ENCODE assay signal across 8 cellular contexts in the genomic region with DNA sequence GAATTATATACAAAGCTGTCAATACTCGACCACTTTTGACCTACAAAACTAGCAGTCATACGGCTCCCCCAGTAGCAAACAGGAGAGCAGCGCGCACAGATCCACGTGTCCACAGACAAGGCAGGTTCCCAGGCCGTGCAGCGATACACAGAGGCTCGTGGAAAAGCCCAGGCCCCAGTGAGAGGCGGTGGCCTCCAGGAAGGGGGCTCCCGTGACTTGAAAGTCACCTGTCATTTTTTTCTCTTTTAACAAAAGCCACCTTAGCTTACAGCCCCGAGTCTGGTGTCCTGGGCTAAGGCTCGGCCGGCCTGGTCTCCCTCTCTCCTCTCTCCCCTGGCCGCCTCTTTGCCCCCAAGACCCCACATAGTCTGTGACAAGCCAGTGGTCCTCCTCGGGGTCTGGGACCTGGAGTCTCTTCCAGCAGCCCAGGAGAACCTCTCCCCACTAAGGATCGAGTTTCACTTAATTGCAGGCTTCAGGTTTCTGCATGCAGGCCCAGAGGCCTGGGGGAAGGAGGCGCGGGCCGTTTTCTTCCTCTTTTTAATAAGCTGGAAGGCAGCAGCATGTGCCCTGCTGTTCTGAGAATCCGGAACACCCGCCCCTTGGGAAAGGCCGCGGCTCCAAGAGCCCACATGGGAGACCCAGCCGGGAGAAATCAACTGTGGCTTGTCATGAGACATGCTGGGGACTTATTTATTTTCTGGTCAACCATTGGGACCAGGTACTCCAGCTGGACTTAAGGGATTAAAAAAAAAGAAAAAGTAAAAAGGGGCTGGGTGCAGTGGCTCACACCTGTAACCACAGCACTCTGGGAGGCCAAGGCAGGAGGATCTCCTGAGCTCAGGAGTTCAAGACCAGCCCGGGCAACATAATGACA. TPM values are rescaled to one million over a fixed set of nuclear protein-coding genes. Genes with fewer than 3 reads are reported as not detected.
DNase-seq lines count a peak whose midpoint lies in the region; ATAC-seq, FAIRE-seq and TF ChIP-seq lines count a peak whose summit lies in the region.

No MANE protein-coding gene starts in this region.

- H2AK9ac ChIP-seq in IMR-90 (replicated peaks; ENCODE audit: low read depth, low read length, poor library complexity) = peak overlapping the region; percentile 12

- H3K9me2 ChIP-seq in PC-9 (ENCODE audit: insufficient read depth) = no peaks in the 10 kb centered on the region

- peaks cover 29 to 68% of the 10 kb centered on the region in 2 donors for H3K4me1 Mint-ChIP-seq in natural killer cell

- TF ChIP-seq POLR2A in IMR-90 (IDR thresholded peaks at IDR 0.05; ENCODE audit: low read depth, low read length) (no peak), esophagus squamous epithelium (IDR thresholded peaks at IDR 0.05) (no peak)

- H3K4me3 ChIP-seq in IMR-90 (ENCODE audit: insufficient read depth, low read depth, low read length) (no peak overlapping the region), PC-9 (no peak overlapping the region), esophagus squamous epithelium (no peak overlapping the region), pancreas (no peak overlapping the region)

- H3K79me2 ChIP-seq in PC-9 (ENCODE audit: low read depth) = peaks cover 97% of the 10 kb centered on the region

- no peak overlapping the region for H3K14ac ChIP-seq in IMR-90 (replicated peaks; ENCODE audit: low read depth, low read length)

- DNase-seq in Ammon's horn (ENCODE audit: low spot score) (peak; percentile 67), IMR-90 (peak; percentile 33), PC-9 (peak; percentile 9 to 53), esophagus squamous epithelium (lab: John Stamatoyannopoulos, UW) (no peak), pancreas (peak in 2 of 6 donors; percentile 53 to 59), natural killer cell (no peak)
- no peak for DNase-seq in activated CD4-positive, CD25-positive, alpha-beta regulatory T cell treated with anti-CD3 and anti-CD28 coated beads, Interleukin-2, amount 50 U/mL, for 72 hours

- POLR2A ChIA-PET in IMR-90 (lab: Charles Lee; ENCODE audit: unreplicated experiment) (interaction anchor here (0.5 to 0.6 kb wide), 2 partner anchors 9 to 46 kb away, joined by 3 to 8 read pairs; no protein-coding TSS in a partner anchor), PC-9 (lab: Charles Lee; ENCODE audit: unreplicated experiment) (interaction anchor here (0.7 kb wide), 1 partner anchor 131 kb away, joined by 3 read pairs; no protein-coding TSS in a partner anchor)

- H3K9me3 Mint-ChIP-seq in natural killer cell = no peaks in the 10 kb centered on the region

- peaks cover 15% of the 10 kb centered on the region for H3F3A ChIP-seq in PC-9 (ENCODE audit: insufficient read depth, low read depth)

- H3K4ac ChIP-seq in IMR-90 (ENCODE audit: low read depth, low read length) = no peak overlapping the region

- H3K27me3 ChIP-seq in IMR-90 (ENCODE audit: control insufficient read depth, insufficient read depth, low read length) (no peaks in the 10 kb centered on the region), PC-9 (ENCODE audit: insufficient read depth, low read depth) (no peaks in the 10 kb centered on the region), esophagus squamous epithelium (no peaks in the 10 kb centered on the region), pancreas (no peaks in the 10 kb centered on the region)

- no peak overlapping the region for H3K4me3 Mint-ChIP-seq in natural killer cell

- dilution Hi-C loops in IMR-90 (cut with HindIII; ENCODE audit: low sequenced_read_pairs, unreplicated experiment) = no loop called here

- no peak overlapping the region for H2BK120ac ChIP-seq in IMR-90 (ENCODE audit: low read depth, low read length)

- peaks cover 20 to 97% of the 10 kb centered on the region in 2 experiments for H3K79me1 ChIP-seq in IMR-90 (ENCODE audit: low read depth in 1 of 2, low read length in 2 of 2)

- BruUV-seq in IMR-90 (replicated peaks; lab: Mats Ljungman, UMichigan) = no TSS peak
- BruUV-seq in PC-9 (replicated peaks; lab: Mats Ljungman, UMichigan) = no TSS peak

- intact Hi-C loops in IMR-90 (cut with micrococcal nuclease) = no loop called here
- intact Hi-C loops in PC-9 (cut with micrococcal nuclease; ENCODE audit: unreplicated experiment) = no loop called here
- intact Hi-C loops in esophagus squamous epithelium (cut with DNase I) = no loop called here
- intact Hi-C loops in pancreas (cut with DNase I) = no loop called here
- intact Hi-C loops in natural killer cell (cut with micrococcal nuclease) = no loop called here

- no peak for FAIRE-seq in pancreas (lab: Jason Lieb, UNC)

- H4K5ac ChIP-seq in IMR-90 (ENCODE audit: low read depth, low read length) = no peak overlapping the region

- no peak overlapping the region for H2BK5ac ChIP-seq in IMR-90 (ENCODE audit: low read depth, low read length, poor library complexity, severe bottlenecking)

- peaks cover 10% of the 10 kb centered on the region; the same call in 1 of the 2 replicates for H3K9me1 ChIP-seq in IMR-90 (ENCODE audit: insufficient read depth, low read length)

- no peak overlapping the region for H3K56ac ChIP-seq in IMR-90 (ENCODE audit: extremely low read depth, insufficient read depth, low read length)

- H3K4me1 ChIP-seq in IMR-90 (ENCODE audit: control insufficient read depth, insufficient read depth, low read length) = peaks cover 19% of the 10 kb centered on the region
- H3K4me1 ChIP-seq in PC-9 (replicated peaks; ENCODE audit: insufficient read depth) = peaks cover 31% of the 10 kb centered on the region
- H3K4me1 ChIP-seq in esophagus squamous epithelium = peaks cover 43 to 89% (median 61%) of the 10 kb centered on the region in 3 donors
- peaks cover 3 to 23% (median 5%) of the 10 kb centered on the region in 3 donors for H3K4me1 ChIP-seq in pancreas

- H2AK5ac ChIP-seq in IMR-90 (ENCODE audit: low read depth, low read length) = peak overlapping the region; percentile 10; the same call in 1 of the 2 replicates

- peak; percentile 23 for ATAC-seq in IMR-90 (ENCODE audit: low read depth)
- ATAC-seq in pancreas = peak in 3 of 4 donors; percentile 23 to 53 (median 25)
- no peak for ATAC-seq in GM21381 (IDR thresholded peaks at IDR 0.05; ENCODE audit: unreplicated experiment)
- ATAC-seq in natural killer cell = no peak

- H4K91ac ChIP-seq in IMR-90 (ENCODE audit: insufficient read depth, low read depth, low read length) = no peak overlapping the region

- in situ Hi-C loops in IMR-90 (cut with MboI; ENCODE audit: low sequenced_read_pairs) = no loop called here

- no peak overlapping the region for H4K8ac ChIP-seq in IMR-90 (ENCODE audit: low read depth in 2 of 2, low read length in 2 of 2)

- peaks cover 98% of the 10 kb centered on the region for H4K20me1 ChIP-seq in IMR-90 (ENCODE audit: insufficient read depth, low read length)
- peaks cover 92% of the 10 kb centered on the region for H4K20me1 ChIP-seq in PC-9 (ENCODE audit: insufficient read depth)

- H3K27ac Mint-ChIP-seq in natural killer cell = peak overlapping the region in 1 of 2 donors; percentile 79

- H3K36me3 Mint-ChIP-seq in natural killer cell = no peaks in the 10 kb centered on the region

- H3K27ac ChIP-seq in IMR-90 (ENCODE audit: insufficient read depth, low read length) (0 out of 2 replicates have a peak overlapping the region, but pooled peaks have one; percentile 14), PC-9 (peak overlapping the region; percentile 37), esophagus squamous epithelium (peak overlapping the region; percentile 52 to 84 (median 78)), pancreas (peak overlapping the region; percentile 45 to 82 (median 52))

- no peak overlapping the region for H2AFZ ChIP-seq in IMR-90 (replicated peaks; ENCODE audit: low read length, poor library complexity)
- H2AFZ ChIP-seq in PC-9 = no peak overlapping the region

- H3K23ac ChIP-seq in IMR-90 (ENCODE audit: low read depth, low read length) = peak overlapping the region; percentile 24; the same call in 1 of the 2 replicates

- CTCF ChIA-PET in IMR-90 (lab: Yijun Ruan, JAX) = no interaction called here
- CTCF ChIA-PET in PC-9 (lab: Charles Lee) = no interaction called here

- H2BK20ac ChIP-seq in IMR-90 (ENCODE audit: low read depth, low read length) = no peak overlapping the region

- no peak overlapping the region for H3K4me2 ChIP-seq in IMR-90 (ENCODE audit: low read depth, low read length)
- peak overlapping the region; percentile 20; the same call in 1 of the 2 replicates for H3K4me2 ChIP-seq in PC-9

- H3K9me3 ChIP-seq in IMR-90 (ENCODE audit: control insufficient read depth, insufficient read depth, low read length) = no peaks in the 10 kb centered on the region
- no peaks in the 10 kb centered on the region for H3K9me3 ChIP-seq in PC-9 (ENCODE audit: insufficient read depth, low read depth)
- H3K9me3 ChIP-seq in esophagus squamous epithelium = no peaks in the 10 kb centered on the region
- H3K9me3 ChIP-seq in pancreas = no peaks in the 10 kb centered on the region

- no peak overlapping the region; the same call in 1 of the 2 replicates for H3K9ac ChIP-seq in IMR-90 (ENCODE audit: low read depth, low read length)

- no peak for TF ChIP-seq RAD21 in IMR-90 (IDR thresholded peaks at IDR 0.05; ENCODE audit: low read length)

- H2BK15ac ChIP-seq in IMR-90 (ENCODE audit: low read depth, low read length) = no peak overlapping the region

- no peaks in the 10 kb centered on the region for H3K27me3 Mint-ChIP-seq in natural killer cell (ENCODE audit: low read depth in 2 of 2)

- H3K36me3 ChIP-seq in IMR-90 (ENCODE audit: control insufficient read depth, insufficient read depth, low read length) = no peaks in the 10 kb centered on the region
- no peaks in the 10 kb centered on the region for H3K36me3 ChIP-seq in PC-9 (ENCODE audit: low read depth)
- peaks cover 0 to 6% (median 0%) of the 10 kb centered on the region in 3 donors for H3K36me3 ChIP-seq in esophagus squamous epithelium
- no peaks in the 10 kb centered on the region for H3K36me3 ChIP-seq in pancreas

- no peak overlapping the region for H3K18ac ChIP-seq in IMR-90 (ENCODE audit: low read depth, low read length)

- WGBS in IMR-90 (ENCODE audit: extremely low coverage in 2 of 2, insufficient read length in 1 of 2), 2 experiments = 53% methylated on average over 9 of the region's 25 CpGs; no CpG with 5 or more reads in 1 of the 2 experiments
- WGBS in esophagus squamous epithelium, 2 donors = 26 to 39% methylated on average over 13 to 21 of the region's 25 CpGs
- 66 to 68% methylated on average over 25 of the region's 25 CpGs for WGBS in pancreas, 2 donors

- TF ChIP-seq CTCF in IMR-90 (conservative IDR thresholded peaks at IDR 0.05; ENCODE audit: low read depth, low read length) = no peak
- TF ChIP-seq CTCF in PC-9 (conservative IDR thresholded peaks at IDR 0.05) = no peak
- TF ChIP-seq CTCF in esophagus squamous epithelium (IDR thresholded peaks at IDR 0.05) = no peak
- no peak for TF ChIP-seq CTCF in pancreas (IDR thresholded peaks at IDR 0.05)
- TF ChIP-seq CTCF in natural killer cell (IDR thresholded peaks at IDR 0.05) = no peak

RNA-seq across cellular contexts. Expression of a gene that starts 15.9 kb away (rescaled TPM):
- 12.9 and 15.3 TPM in 2 replicates for total RNA-seq in IMR-90 (2012; rRNA removed)
- polyA plus RNA-seq in IMR-90 (2012; rRNA removed) = 40.8 and 50.2 TPM in 2 replicates
- 55.0 and 56.1 TPM in 2 replicates for polyA plus RNA-seq in IMR-90 (2012; cell fraction: cytosol; rRNA removed)
- polyA plus RNA-seq in IMR-90 (2012; cell fraction: nucleus; rRNA removed; ENCODE audit: low replicate concordance) = 151 and 276 TPM in 2 replicates
- 319 and 368 TPM in 2 replicates for total RNA-seq in PC-9 (2021)
- total RNA-seq in esophagus squamous epithelium = 10 to 100 TPM; 17.7 to 84.1 (median 45.6) TPM
- total RNA-seq in pancreas = 100 to 1,000 TPM in 3 of 6 donors, 10 to 100 TPM in 3; 97.7 to 148 (median 101) TPM
- polyA plus RNA-seq in pancreas = 10 to 100 TPM; 49.6 to 91.6 TPM
- total RNA-seq in natural killer cell = 100 to 1,000 TPM; 109 to 126 (median 125) TPM

Comparison
In these comparisons a context has a peak if more than half of its experiments do, and no peak if none do; other contexts are left out.
1. DNase-seq: peak in Ammon's horn (single experiment), IMR-90 (single experiment) and PC-9 (2 of 2); none in esophagus squamous epithelium (single experiment), activated CD4-positive, CD25-positive, alpha-beta regulatory T cell treated with anti-CD3 and anti-CD28 coated beads, Interleukin-2, amount 50 U/mL, for 72 hours (single experiment) and natural killer cell (single experiment).
2. ATAC-seq: peak in IMR-90 (single experiment) and pancreas (3 of 4); none in GM21381 (single experiment) and natural killer cell (0 of 3).
3. H3K27ac ChIP-seq: peak in every context shown above with its lines; median percentile 78 in esophagus squamous epithelium; 52 in pancreas; 37 in PC-9; 14 in IMR-90.